ENCODE assay signal across 7 cellular contexts in genomic region chr12:14950982-14951746, GRCh38.
A peak's percentile ranks its signal among the peaks of the same experiment; 100 is the strongest.
DNase-seq lines count a peak whose midpoint lies in the region; ATAC-seq lines count a peak whose summit lies in the region.

No MANE protein-coding gene starts in this region.

- ATAC-seq in activated naive CD8-positive, alpha-beta T cell treated with anti-CD3 and anti-CD28 coated beads, Interleukin-2, amount 50 U/mL, for 24 hours = peak; percentile 12
- ATAC-seq in GM18517 (IDR thresholded peaks at IDR 0.05; ENCODE audit: unreplicated experiment) = no peak
- no peak for ATAC-seq in HG03159 (IDR thresholded peaks at IDR 0.05; ENCODE audit: unreplicated experiment)

- peak overlapping the region; percentile 94 for H3K27ac Mint-ChIP-seq in activated naive CD8-positive, alpha-beta T cell treated with anti-CD3 and anti-CD28 coated beads, Interleukin-2, amount 50 U/mL, for 24 hours

- H3K36me3 Mint-ChIP-seq in activated naive CD8-positive, alpha-beta T cell treated with anti-CD3 and anti-CD28 coated beads, Interleukin-2, amount 50 U/mL, for 24 hours (ENCODE audit: low read depth) = peaks cover 54% of the 10 kb centered on the region

- peaks cover 0 to 58% (median 24%) of the 10 kb centered on the region in 5 donors for H3K4me1 ChIP-seq in subcutaneous abdominal adipose tissue (ENCODE audit: control insufficient read depth in 5 of 5, insufficient read depth in 5 of 5, low read length in 5 of 5)

- H3K4me3 Mint-ChIP-seq in activated naive CD8-positive, alpha-beta T cell treated with anti-CD3 and anti-CD28 coated beads, Interleukin-2, amount 50 U/mL, for 24 hours = peak overlapping the region; percentile 81

- H3K9me3 ChIP-seq in subcutaneous abdominal adipose tissue (ENCODE audit: control insufficient read depth in 5 of 5, low read length in 5 of 5) = no peaks in the 10 kb centered on the region

- H3K9ac ChIP-seq in subcutaneous abdominal adipose tissue (ENCODE audit: low read length in 5 of 5) = no peak overlapping the region

- no peaks in the 10 kb centered on the region for H3K27me3 ChIP-seq in subcutaneous abdominal adipose tissue (ENCODE audit: control insufficient read depth in 5 of 5, insufficient read depth in 4 of 5, low read length in 5 of 5)

- DNase-seq in LoVo (ENCODE audit: low spot score) (peak; percentile 88), islet precursor cell (peak; percentile 98), DMS114 treated with DMSO at 0.1 percent for 48 hours (lab: John Stamatoyannopoulos, UW; ENCODE audit: unreplicated experiment) (no peak)
- no peak for DNase-seq in activated naive CD8-positive, alpha-beta T cell treated with anti-CD3 and anti-CD28 coated beads, Interleukin-2, amount 50 U/mL, for 24 hours

- peaks cover 90% of the 10 kb centered on the region for H3K4me1 Mint-ChIP-seq in activated naive CD8-positive, alpha-beta T cell treated with anti-CD3 and anti-CD28 coated beads, Interleukin-2, amount 50 U/mL, for 24 hours

- H3K4me3 ChIP-seq in subcutaneous abdominal adipose tissue (ENCODE audit: low read depth in 1 of 5, low read length in 5 of 5) = no peak overlapping the region

- H3K27me3 Mint-ChIP-seq in activated naive CD8-positive, alpha-beta T cell treated with anti-CD3 and anti-CD28 coated beads, Interleukin-2, amount 50 U/mL, for 24 hours = no peaks in the 10 kb centered on the region

- H3K27ac ChIP-seq in subcutaneous abdominal adipose tissue (ENCODE audit: low read depth, low read length) = peak overlapping the region; percentile 76

- peaks cover 0 to 32% (median 23%) of the 10 kb centered on the region in 5 donors for H3K36me3 ChIP-seq in subcutaneous abdominal adipose tissue (ENCODE audit: control insufficient read depth in 5 of 5, insufficient read depth in 5 of 5, low read length in 5 of 5)

- H3K9me3 Mint-ChIP-seq in activated naive CD8-positive, alpha-beta T cell treated with anti-CD3 and anti-CD28 coated beads, Interleukin-2, amount 50 U/mL, for 24 hours = no peaks in the 10 kb centered on the region

Comparison
In these comparisons a context has a peak if more than half of its experiments do, and no peak if none do; other contexts are left out.
1. DNase-seq: peak in LoVo (single experiment) and islet precursor cell (single experiment); none in activated naive CD8-positive, alpha-beta T cell treated with anti-CD3 and anti-CD28 coated beads, Interleukin-2, amount 50 U/mL, for 24 hours (single experiment) and DMS114 treated with DMSO at 0.1 percent for 48 hours (single experiment).